ENCODE assay signal across 2 cellular contexts in the genomic region with DNA sequence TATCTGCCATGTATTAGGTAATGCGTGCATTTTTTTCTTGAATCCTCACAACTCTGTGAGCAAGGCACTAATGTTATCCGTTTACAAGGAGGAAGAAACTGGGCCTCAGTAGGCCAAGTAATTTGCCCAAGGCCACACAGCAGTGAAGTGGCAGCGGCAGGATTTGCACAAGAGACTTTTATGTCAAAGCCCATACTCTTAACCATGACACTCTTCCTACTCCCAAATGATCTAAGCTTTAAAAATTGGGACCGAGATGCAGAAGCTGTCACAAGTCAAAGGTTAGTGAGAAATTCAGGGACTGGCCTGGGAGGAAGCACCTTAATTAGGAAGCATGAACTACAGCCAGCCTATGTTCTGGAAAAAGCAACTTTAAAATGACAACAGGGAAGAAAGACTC.
TF ChIP-seq lines count a peak whose summit lies in the region.

No MANE protein-coding gene starts in this region.

TF ChIP-seq in liver, 16 proteins besides CTCF, POLR2A, EP300 and RAD21:
- no peak for TF ChIP-seq ATF3 (IDR thresholded peaks at IDR 0.05)
- no peak for TF ChIP-seq FOXA1 (IDR thresholded peaks at IDR 0.05)
- TF ChIP-seq JUND (IDR thresholded peaks at IDR 0.05): no peak
- no peak for TF ChIP-seq EGR1 (IDR thresholded peaks at IDR 0.05; ENCODE audit: low read depth in 2 of 2)
- TF ChIP-seq NR2F2 (IDR thresholded peaks at IDR 0.05): no peak
- TF ChIP-seq GABPA (IDR thresholded peaks at IDR 0.05 in 1 of 2, conservative IDR thresholded peaks at IDR 0.05 in 1 of 2): no peak
- no peak for TF ChIP-seq RXRA (IDR thresholded peaks at IDR 0.05)
- TF ChIP-seq MAX (IDR thresholded peaks at IDR 0.05): no peak
- TF ChIP-seq FOXA2 (IDR thresholded peaks at IDR 0.05): no peak
- TF ChIP-seq ZBTB33 (IDR thresholded peaks at IDR 0.05): no peak
- TF ChIP-seq HNF4A (conservative IDR thresholded peaks at IDR 0.05): no peak
- TF ChIP-seq TAF1 (conservative IDR thresholded peaks at IDR 0.05): no peak
- no peak for TF ChIP-seq SP1 (IDR thresholded peaks at IDR 0.05)

TF ChIP-seq in HepG2, 621 proteins besides CTCF, POLR2A, EP300 and RAD21:
- TF ChIP-seq ZNF562 (CRISPR knock-in tag; IDR thresholded peaks at IDR 0.05; ENCODE audit: borderline replicate concordance) (no peak), EED (CRISPR knock-in tag; IDR thresholded peaks at IDR 0.05) (no peak), ZNF224 (CRISPR knock-in tag; IDR thresholded peaks at IDR 0.05) (no peak), MAFF (IDR thresholded peaks at IDR 0.05; ENCODE audit: low read depth, low read length) (no peak), MZF1 (CRISPR knock-in tag; IDR thresholded peaks at IDR 0.05; ENCODE audit: borderline replicate concordance) (no peak)
- TF ChIP-seq, protein P1, sequence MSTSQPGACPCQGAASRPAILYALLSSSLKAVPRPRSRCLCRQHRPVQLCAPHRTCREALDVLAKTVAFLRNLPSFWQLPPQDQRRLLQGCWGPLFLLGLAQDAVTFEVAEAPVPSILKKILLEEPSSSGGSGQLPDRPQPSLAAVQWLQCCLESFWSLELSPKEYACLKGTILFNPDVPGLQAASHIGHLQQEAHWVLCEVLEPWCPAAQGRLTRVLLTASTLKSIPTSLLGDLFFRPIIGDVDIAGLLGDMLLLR (CRISPR knock-in tag; IDR thresholded peaks at IDR 0.05): no peak
TF ChIP-seq in HepG2: peak in this region for 0.
